2 cellular contexts compared by ENCODE assay signal in the genomic region with DNA sequence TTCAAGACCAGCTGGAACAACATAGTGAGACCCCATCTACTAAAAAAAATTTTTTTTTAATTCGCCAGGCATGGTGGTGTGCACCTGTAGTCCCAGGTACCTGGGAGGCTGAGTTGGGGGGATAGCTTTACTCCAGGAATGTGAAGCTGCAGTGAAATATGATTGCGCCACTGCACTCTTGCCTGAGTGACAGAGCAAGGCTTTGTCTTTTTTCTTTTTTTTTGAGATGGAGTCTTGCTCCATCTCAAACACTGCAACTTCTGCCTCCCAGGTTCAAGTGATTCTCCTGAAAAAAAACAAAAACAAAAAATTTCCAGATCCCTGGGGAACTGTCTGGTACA.
TF ChIP-seq lines count a peak whose summit lies in the region.

No MANE protein-coding gene starts in this region.

TF ChIP-seq in SK-N-SH treated with all-trans-retinoic acid at 6 μM for 48 hours, 23 proteins besides CTCF, POLR2A, EP300 and RAD21 (continued from another document):
- TF ChIP-seq, protein P1, sequence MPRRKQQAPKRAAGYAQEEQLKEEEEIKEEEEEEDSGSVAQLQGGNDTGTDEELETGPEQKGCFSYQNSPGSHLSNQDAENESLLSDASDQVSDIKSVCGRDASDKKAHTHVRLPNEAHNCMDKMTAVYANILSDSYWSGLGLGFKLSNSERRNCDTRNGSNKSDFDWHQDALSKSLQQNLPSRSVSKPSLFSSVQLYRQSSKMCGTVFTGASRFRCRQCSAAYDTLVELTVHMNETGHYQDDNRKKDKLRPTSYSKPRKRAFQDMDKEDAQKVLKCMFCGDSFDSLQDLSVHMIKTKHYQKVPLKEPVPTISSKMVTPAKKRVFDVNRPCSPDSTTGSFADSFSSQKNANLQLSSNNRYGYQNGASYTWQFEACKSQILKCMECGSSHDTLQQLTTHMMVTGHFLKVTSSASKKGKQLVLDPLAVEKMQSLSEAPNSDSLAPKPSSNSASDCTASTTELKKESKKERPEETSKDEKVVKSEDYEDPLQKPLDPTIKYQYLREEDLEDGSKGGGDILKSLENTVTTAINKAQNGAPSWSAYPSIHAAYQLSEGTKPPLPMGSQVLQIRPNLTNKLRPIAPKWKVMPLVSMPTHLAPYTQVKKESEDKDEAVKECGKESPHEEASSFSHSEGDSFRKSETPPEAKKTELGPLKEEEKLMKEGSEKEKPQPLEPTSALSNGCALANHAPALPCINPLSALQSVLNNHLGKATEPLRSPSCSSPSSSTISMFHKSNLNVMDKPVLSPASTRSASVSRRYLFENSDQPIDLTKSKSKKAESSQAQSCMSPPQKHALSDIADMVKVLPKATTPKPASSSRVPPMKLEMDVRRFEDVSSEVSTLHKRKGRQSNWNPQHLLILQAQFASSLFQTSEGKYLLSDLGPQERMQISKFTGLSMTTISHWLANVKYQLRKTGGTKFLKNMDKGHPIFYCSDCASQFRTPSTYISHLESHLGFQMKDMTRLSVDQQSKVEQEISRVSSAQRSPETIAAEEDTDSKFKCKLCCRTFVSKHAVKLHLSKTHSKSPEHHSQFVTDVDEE (CRISPR knock-in tag; IDR thresholded peaks at IDR 0.05) = no peak

TF ChIP-seq in SK-N-SH, 30 proteins besides CTCF, POLR2A, EP300 and RAD21:
- TF ChIP-seq PBX3 (IDR thresholded peaks at IDR 0.05) (no peak), NRF1 (IDR thresholded peaks at IDR 0.05; ENCODE audit: low read depth, low read length) (no peak), JUND (IDR thresholded peaks at IDR 0.05) (no peak), CHD2 (IDR thresholded peaks at IDR 0.05; ENCODE audit: low read length, partially characterized antibody) (no peak), RFX5 (IDR thresholded peaks at IDR 0.05; ENCODE audit: low read length) (no peak), RCOR1 (IDR thresholded peaks at IDR 0.05; ENCODE audit: low read length) (no peak)
- TF ChIP-seq, protein P2, sequence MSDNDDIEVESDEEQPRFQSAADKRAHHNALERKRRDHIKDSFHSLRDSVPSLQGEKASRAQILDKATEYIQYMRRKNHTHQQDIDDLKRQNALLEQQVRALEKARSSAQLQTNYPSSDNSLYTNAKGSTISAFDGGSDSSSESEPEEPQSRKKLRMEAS (IDR thresholded peaks at IDR 0.05; ENCODE audit: low read depth) = no peak
- TF ChIP-seq, protein P3, sequence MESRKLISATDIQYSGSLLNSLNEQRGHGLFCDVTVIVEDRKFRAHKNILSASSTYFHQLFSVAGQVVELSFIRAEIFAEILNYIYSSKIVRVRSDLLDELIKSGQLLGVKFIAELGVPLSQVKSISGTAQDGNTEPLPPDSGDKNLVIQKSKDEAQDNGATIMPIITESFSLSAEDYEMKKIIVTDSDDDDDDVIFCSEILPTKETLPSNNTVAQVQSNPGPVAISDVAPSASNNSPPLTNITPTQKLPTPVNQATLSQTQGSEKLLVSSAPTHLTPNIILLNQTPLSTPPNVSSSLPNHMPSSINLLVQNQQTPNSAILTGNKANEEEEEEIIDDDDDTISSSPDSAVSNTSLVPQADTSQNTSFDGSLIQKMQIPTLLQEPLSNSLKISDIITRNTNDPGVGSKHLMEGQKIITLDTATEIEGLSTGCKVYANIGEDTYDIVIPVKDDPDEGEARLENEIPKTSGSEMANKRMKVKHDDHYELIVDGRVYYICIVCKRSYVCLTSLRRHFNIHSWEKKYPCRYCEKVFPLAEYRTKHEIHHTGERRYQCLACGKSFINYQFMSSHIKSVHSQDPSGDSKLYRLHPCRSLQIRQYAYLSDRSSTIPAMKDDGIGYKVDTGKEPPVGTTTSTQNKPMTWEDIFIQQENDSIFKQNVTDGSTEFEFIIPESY (IDR thresholded peaks at IDR 0.05; ENCODE audit: borderline replicate concordance, low read depth) = no peak
